Comparison of ENCODE assay signal across 27 cellular contexts in the genomic region with DNA sequence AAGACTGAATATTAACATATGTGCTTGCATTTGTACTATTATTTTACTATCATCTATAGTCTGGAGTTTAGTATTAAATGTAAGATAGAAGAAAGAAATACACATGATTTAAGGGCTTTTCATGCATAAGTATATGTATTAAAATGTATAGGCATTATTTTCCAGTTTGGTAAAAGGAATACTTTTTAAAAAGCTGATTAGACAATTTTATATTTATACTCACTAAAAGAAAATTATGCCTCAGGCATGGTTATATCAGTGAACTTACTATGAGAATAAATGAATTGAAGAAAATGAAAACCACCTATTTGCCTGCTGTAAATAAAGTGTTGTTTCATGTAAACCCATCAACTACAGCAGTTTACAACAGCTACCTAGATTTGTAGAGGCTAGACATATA.
"Had no signal": no experiment of that assay in that cellular context is flagged by ENCODE, and none has a peak within 500 bp of the region (broad histone marks: within the 10 kb centered on the region; RNA-seq: fewer than 3 reads in every experiment).

No MANE protein-coding gene starts in this region.

- H3K4me3 ChIP-seq: left lung, lower lobe of right lung, pancreas, prostate gland, sigmoid colon, tibial nerve, uterus had no signal

- H3K9me3 ChIP-seq: lower lobe of right lung, pancreas, prostate gland, sigmoid colon, tibial nerve, uterus had no signal

- H3K27me3 ChIP-seq: left lung, pancreas, sigmoid colon, tibial nerve, uterus had no signal

- DNase-seq: hypothalamus; immature natural killer cell; kidney; left colon; left lung; lower lobe of right lung; mammary epithelial cell; mesenchymal stem cell; naive thymus-derived CD8-positive, alpha-beta T cell; nucleus accumbens; pancreas; posterior cingulate gyrus; retina; right cardiac atrium; sigmoid colon; small intestine; stimulated activated CD4-positive, alpha-beta T cell treated with anti-CD3 and anti-CD28 coated beads, Interleukin-1b, Interleukin-23, amount 100 ng/mL, for 48 hours; stimulated activated CD4-positive, alpha-beta T cell treated with anti-CD3 and anti-CD28 coated beads, Interleukin-2, amount 100 ng/mL, for 48 hours; stimulated activated CD4-positive, alpha-beta T cell treated with anti-CD3 and anti-CD28 coated beads, Interleukin-4, amount 100 ng/mL, for 4 hours; stimulated activated CD8-positive, alpha-beta memory T cell treated with anti-CD3 and anti-CD28 coated beads, Interleukin-4, amount 100 ng/mL, for 48 hours; stimulated activated naive CD4-positive, alpha-beta T cell treated with Interleukin-2 at 50 U/mL for 16 hours; stimulated activated naive CD8-positive, alpha-beta T cell treated with anti-CD3 and anti-CD28 coated beads, Interleukin-15, amount 100 ng/mL, for 72 hours; substantia nigra; uterus had no signal

- FAIRE-seq: pancreas, small intestine had no signal

- H3K27ac ChIP-seq: left lung, lower lobe of right lung, pancreas, prostate gland, sigmoid colon, tibial nerve, uterus had no signal

- H3K4me1 ChIP-seq: left lung, lower lobe of right lung, pancreas, prostate gland, sigmoid colon, tibial nerve, uterus had no signal

- ATAC-seq: left colon; left lung; lower lobe of right lung; naive thymus-derived CD8-positive, alpha-beta T cell; pancreas; right cardiac atrium; stimulated activated memory B cell treated with anti-CD40 and anti-IgM and Interleukin-4, amounts not matched to agents 10 μg/mL and 1 μg/mL and 100 μg/mL, for 72 hours; stimulated activated naive CD8-positive, alpha-beta T cell treated with anti-CD3 and anti-CD28 coated beads, Interleukin-15, amount 100 ng/mL, for 72 hours had no signal

- H3K36me3 ChIP-seq: left lung, lower lobe of right lung, pancreas, prostate gland, sigmoid colon, tibial nerve, uterus had no signal
